8 cellular contexts compared by ENCODE assay signal in the genomic region with DNA sequence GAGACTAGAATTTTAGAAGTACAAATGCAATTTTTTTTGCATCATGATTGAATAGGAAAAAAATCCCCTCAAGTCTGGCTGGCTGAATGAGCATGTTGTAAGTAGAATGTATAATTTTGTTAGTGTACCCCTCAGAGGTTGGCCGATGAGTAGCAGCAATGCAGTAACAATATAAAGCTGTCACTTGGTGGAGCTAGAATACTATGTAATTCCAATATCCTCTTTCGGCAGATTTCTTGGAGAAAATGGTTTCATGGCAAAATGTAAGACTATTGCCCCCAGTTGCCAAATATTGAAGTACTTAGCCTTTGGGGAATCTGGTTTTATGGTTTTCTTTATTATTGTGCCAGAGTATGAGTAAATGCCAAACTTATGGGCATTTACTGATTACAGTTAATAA. TPM values are rescaled to one million over a fixed set of nuclear protein-coding genes. Genes with fewer than 3 reads are reported as not detected.
DNase-seq lines count a peak whose midpoint lies in the region; ATAC-seq and TF ChIP-seq lines count a peak whose summit lies in the region.

No MANE protein-coding gene starts in this region.

- no peaks in the 10 kb centered on the region for H4K20me1 ChIP-seq in hepatocyte (ENCODE audit: insufficient read depth, poor library complexity, severe bottlenecking)

- DNase-seq in BE2C (no peak), HS-27A (ENCODE audit: low read depth) (peak; percentile 30), hepatocyte (ENCODE audit: low spot score) (peak; percentile 63), NCI-H2196 treated with DMSO at 0.1 percent for 48 hours (lab: John Stamatoyannopoulos, UW; ENCODE audit: unreplicated experiment) (no peak), posterior vena cava (ENCODE audit: low spot score) (no peak)
- no peak for DNase-seq in activated T-helper 1 cell treated with anti-CD3 and anti-CD28 coated beads, Interleukin-12 subunit alpha, Interleukin-12 subunit beta, Interleukin-2, Interleukin-4 antibody, amounts not matched to agents 30 ng/mL and 10 ng/mL and 1 ng/mL, durations not matched to agents 14 hours and 24 hours and 36 hours (ENCODE audit: low spot score)

- H3K9me3 ChIP-seq in BE2C (no peaks in the 10 kb centered on the region), hepatocyte (ENCODE audit: low read depth) (no peaks in the 10 kb centered on the region)

- intact Hi-C loops in activated T-helper 1 cell treated with anti-CD3 and anti-CD28 coated beads, Interleukin-12 subunit alpha, Interleukin-12 subunit beta, Interleukin-2, Interleukin-4 antibody, amounts not matched to agents 30 ng/mL and 10 ng/mL and 1 ng/mL, durations not matched to agents 14 hours and 24 hours and 36 hours (cut with micrococcal nuclease): no loop called here
- intact Hi-C loops in posterior vena cava (cut with DNase I): loop anchor here (10.0 kb wide), 1 partner anchor 1669 kb away; no protein-coding TSS in a partner anchor

- H3K9me2 ChIP-seq in hepatocyte (replicated peaks; ENCODE audit: insufficient read depth): no peaks in the 10 kb centered on the region

- 23% methylated on average over 2 of the region's 2 CpGs for WGBS in hepatocyte (ENCODE audit: low lambda C conversion rate, missing lambda C conversion rate)

- no peak overlapping the region for H3K27ac Mint-ChIP-seq in activated T-helper 1 cell treated with anti-CD3 and anti-CD28 coated beads, Interleukin-12 subunit alpha, Interleukin-12 subunit beta, Interleukin-2, Interleukin-4 antibody, amounts not matched to agents 30 ng/mL and 10 ng/mL and 1 ng/mL, durations not matched to agents 14 hours and 24 hours and 36 hours

- H3K9me3 Mint-ChIP-seq in activated T-helper 1 cell treated with anti-CD3 and anti-CD28 coated beads, Interleukin-12 subunit alpha, Interleukin-12 subunit beta, Interleukin-2, Interleukin-4 antibody, amounts not matched to agents 30 ng/mL and 10 ng/mL and 1 ng/mL, durations not matched to agents 14 hours and 24 hours and 36 hours: no peaks in the 10 kb centered on the region

- ATAC-seq in SK-N-SH treated with all-trans-retinoic acid at 6 μM for 48 hours: peak; percentile 74
- no peak for ATAC-seq in HG03439 (IDR thresholded peaks at IDR 0.05; ENCODE audit: unreplicated experiment)

- H3K4me3 ChIP-seq in BE2C (ENCODE audit: low read depth, low read length) (no peak overlapping the region), hepatocyte (no peak overlapping the region)

- no peak overlapping the region for H3K4me2 ChIP-seq in hepatocyte

- no peak overlapping the region for H3K4me3 Mint-ChIP-seq in activated T-helper 1 cell treated with anti-CD3 and anti-CD28 coated beads, Interleukin-12 subunit alpha, Interleukin-12 subunit beta, Interleukin-2, Interleukin-4 antibody, amounts not matched to agents 30 ng/mL and 10 ng/mL and 1 ng/mL, durations not matched to agents 14 hours and 24 hours and 36 hours

- no peaks in the 10 kb centered on the region for H3K79me2 ChIP-seq in hepatocyte

- H3K27me3 ChIP-seq in BE2C (no peaks in the 10 kb centered on the region), hepatocyte (no peaks in the 10 kb centered on the region)

- H3K4me1 Mint-ChIP-seq in activated T-helper 1 cell treated with anti-CD3 and anti-CD28 coated beads, Interleukin-12 subunit alpha, Interleukin-12 subunit beta, Interleukin-2, Interleukin-4 antibody, amounts not matched to agents 30 ng/mL and 10 ng/mL and 1 ng/mL, durations not matched to agents 14 hours and 24 hours and 36 hours (ENCODE audit: low read depth): no peaks in the 10 kb centered on the region

- peak; percentile 39 for TF ChIP-seq CTCF in BE2C (IDR thresholded peaks at IDR 0.05; ENCODE audit: low read depth, low read length)
- TF ChIP-seq CTCF in hepatocyte (IDR thresholded peaks at IDR 0.05; ENCODE audit: poor library complexity): peak; percentile 68

- H3K36me3 ChIP-seq in BE2C: no peaks in the 10 kb centered on the region
- H3K36me3 ChIP-seq in hepatocyte (replicated peaks; ENCODE audit: insufficient read depth, low read depth): no peaks in the 10 kb centered on the region

- no peaks in the 10 kb centered on the region for H3K4me1 ChIP-seq in BE2C
- no peaks in the 10 kb centered on the region for H3K4me1 ChIP-seq in hepatocyte (ENCODE audit: insufficient read depth)

- no peaks in the 10 kb centered on the region for H3K36me3 Mint-ChIP-seq in activated T-helper 1 cell treated with anti-CD3 and anti-CD28 coated beads, Interleukin-12 subunit alpha, Interleukin-12 subunit beta, Interleukin-2, Interleukin-4 antibody, amounts not matched to agents 30 ng/mL and 10 ng/mL and 1 ng/mL, durations not matched to agents 14 hours and 24 hours and 36 hours (ENCODE audit: low read depth)

- H3K27ac ChIP-seq in hepatocyte: no peak overlapping the region

- no peak overlapping the region for H2AFZ ChIP-seq in hepatocyte

- peaks cover 12% of the 10 kb centered on the region for H3K27me3 Mint-ChIP-seq in activated T-helper 1 cell treated with anti-CD3 and anti-CD28 coated beads, Interleukin-12 subunit alpha, Interleukin-12 subunit beta, Interleukin-2, Interleukin-4 antibody, amounts not matched to agents 30 ng/mL and 10 ng/mL and 1 ng/mL, durations not matched to agents 14 hours and 24 hours and 36 hours (ENCODE audit: insufficient read depth)

TF ChIP-seq in SK-N-SH treated with all-trans-retinoic acid at 6 μM for 48 hours, 23 proteins besides CTCF, POLR2A, EP300 and RAD21:
- no peak for TF ChIP-seq ISL1 (CRISPR knock-in tag; IDR thresholded peaks at IDR 0.05)
- no peak for TF ChIP-seq ZNF8 (CRISPR knock-in tag; IDR thresholded peaks at IDR 0.05)
- no peak for TF ChIP-seq TOX (CRISPR knock-in tag; IDR thresholded peaks at IDR 0.05; ENCODE audit: borderline replicate concordance)
- TF ChIP-seq GLIS3 (CRISPR knock-in tag; IDR thresholded peaks at IDR 0.05): no peak
- no peak for TF ChIP-seq PPARA (CRISPR knock-in tag; IDR thresholded peaks at IDR 0.05; ENCODE audit: borderline replicate concordance)
- TF ChIP-seq TSHZ2 (CRISPR knock-in tag; IDR thresholded peaks at IDR 0.05): no peak
- no peak for TF ChIP-seq CREB5 (CRISPR knock-in tag; IDR thresholded peaks at IDR 0.05; ENCODE audit: low read depth)
- no peak for TF ChIP-seq TCF4 (CRISPR knock-in tag; IDR thresholded peaks at IDR 0.05; ENCODE audit: borderline replicate concordance)
- TF ChIP-seq ZC3H10 (CRISPR knock-in tag; IDR thresholded peaks at IDR 0.05): no peak
- TF ChIP-seq CSDC2 (CRISPR knock-in tag; IDR thresholded peaks at IDR 0.05): no peak

RNA-seq across cellular contexts. Expression of gene SGO1, which starts 39.8 kb away (rescaled TPM):
- 1.6 TPM for polyA plus RNA-seq in BE2C (2012; ENCODE audit: insufficient read depth, insufficient read length, low read depth)
- total RNA-seq in hepatocyte: 4.5 and 6.7 TPM in 2 replicates
- 5.6 and 5.8 TPM in 2 replicates for polyA plus RNA-seq in hepatocyte
- total RNA-seq in activated T-helper 1 cell treated with anti-CD3 and anti-CD28 coated beads, Interleukin-12 subunit alpha, Interleukin-12 subunit beta, Interleukin-2, Interleukin-4 antibody, amounts not matched to agents 30 ng/mL and 10 ng/mL and 1 ng/mL, durations not matched to agents 14 hours and 24 hours and 36 hours: 17.8 and 18.3 TPM in 2 replicates
- total RNA-seq in posterior vena cava: under 1 TPM; 0.19 to 0.23 TPM

Comparison
In these comparisons a context has a peak if more than half of its experiments do, and no peak if none do; other contexts are left out.
1. DNase-seq: peak in HS-27A (single experiment) and hepatocyte (single experiment); none in BE2C (single experiment), activated T-helper 1 cell treated with anti-CD3 and anti-CD28 coated beads, Interleukin-12 subunit alpha, Interleukin-12 subunit beta, Interleukin-2, Interleukin-4 antibody, amounts not matched to agents 30 ng/mL and 10 ng/mL and 1 ng/mL, durations not matched to agents 14 hours and 24 hours and 36 hours (single experiment), NCI-H2196 treated with DMSO at 0.1 percent for 48 hours (single experiment) and posterior vena cava (single experiment).